In genomic region chr15:66701422-66702034, GRCh38 we compare ENCODE assay signal across 8 cellular contexts. TPM values are rescaled to one million over a fixed set of nuclear protein-coding genes. Genes with fewer than 3 reads are reported as not detected.
DNase-seq lines count a peak whose midpoint lies in the region; ATAC-seq, FAIRE-seq and TF ChIP-seq lines count a peak whose summit lies in the region.

No MANE protein-coding gene starts in this region.

- H4K91ac ChIP-seq in H1 (replicated peaks; ENCODE audit: insufficient read length, low read length), result peak overlapping the region; percentile 86

- peaks cover 8 to 22% of the 10 kb centered on the region in 2 donors for H3K27me3 Mint-ChIP-seq in CD4-positive, alpha-beta memory T cell
- peaks cover 29% of the 10 kb centered on the region for H3K27me3 Mint-ChIP-seq in WTC11 (ENCODE audit: low read depth)

- peak overlapping the region; percentile 52 to 86 for H3K4me3 ChIP-seq in CD4-positive, alpha-beta memory T cell (ENCODE audit: low read length in 2 of 2)
- H3K4me3 ChIP-seq in HUES6 (ENCODE audit: low read depth, low read length), result peak overlapping the region; percentile 89
- H3K4me3 ChIP-seq in H1 (ENCODE audit: extremely low read depth in 1 of 4, insufficient read depth in 2 of 4, low read depth in 3 of 4, low read length in 4 of 4), result peak overlapping the region; percentile 54 to 83 (median 70)
- peak overlapping the region; percentile 34 for H3K4me3 ChIP-seq in mucosa of descending colon
- peak overlapping the region; percentile 59 to 78 (median 73) for H3K4me3 ChIP-seq in transverse colon

- H4K20me1 ChIP-seq in H1 (replicated peaks in 1 of 2; ENCODE audit: control insufficient read depth in 1 of 2, insufficient read depth in 2 of 2, low read length in 2 of 2), result peaks cover 9 to 19% of the 10 kb centered on the region in 2 experiments

- POLR2A ChIA-PET in CD4-positive, alpha-beta memory T cell (lab: Charles Lee; ENCODE audit: partially characterized antibody), result interaction anchor here (1.0 kb wide), 1 partner anchor 143 kb away, joined by 3 read pairs; no protein-coding TSS in a partner anchor
- POLR2A ChIA-PET in WTC11 (lab: Charles Lee) (interaction anchor here (1.8 kb wide), 1 partner anchor 81 kb away, joined by 8 read pairs; no protein-coding TSS in a partner anchor), H1 (lab: Charles Lee; ENCODE audit: partially characterized antibody) (interaction anchor here (0.8 to 3.5 kb wide), 13 partner anchors 10 to 128 kb away, joined by 3 to 17 read pairs (median 4); no protein-coding TSS in a partner anchor)

- H2BK120ac ChIP-seq in H1 (replicated peaks; ENCODE audit: low read depth, low read length), result no peak overlapping the region

- peak overlapping the region; percentile 83; the same call in 1 of the 2 replicates for H2BK15ac ChIP-seq in H1 (ENCODE audit: low read length)

- TF ChIP-seq POLR2A in H1 (IDR thresholded peaks at IDR 0.05; ENCODE audit: control extremely low read depth in 1 of 2, low read depth in 2 of 2, low read length in 2 of 2), result no peak
- TF ChIP-seq POLR2A in transverse colon (IDR thresholded peaks at IDR 0.05), result no peak

- peak overlapping the region; percentile 90 for H3K9ac ChIP-seq in HUES6 (ENCODE audit: low read length)
- H3K9ac ChIP-seq in H1 (replicated peaks in 1 of 4; ENCODE audit: extremely low read depth in 1 of 4, low read depth in 3 of 4, low read length in 3 of 4), result peak overlapping the region in 1 of 4 experiments; percentile 32; a peak in 3 of 7 replicates

- H3K79me2 ChIP-seq in H1 (ENCODE audit: control insufficient read depth in 1 of 2, insufficient read depth in 2 of 2, low read length in 2 of 2), result no peaks in the 10 kb centered on the region

- CTCF ChIA-PET in CD4-positive, alpha-beta memory T cell (lab: Charles Lee; ENCODE audit: partially characterized antibody), result no interaction called here
- CTCF ChIA-PET in WTC11 (lab: Charles Lee) (interaction anchor here (0.7 to 8.2 kb wide), 11 partner anchors 14 to 154 kb away, joined by 3 to 87 read pairs (median 4); partner anchors contain the start of gene LCTL), H1 (lab: Charles Lee; ENCODE audit: partially characterized antibody) (interaction anchor here (0.9 to 16.9 kb wide), 10 partner anchors 10 to 150 kb away, joined by 3 to 361 read pairs (median 6); no protein-coding TSS in a partner anchor)

- ATAC-seq in GM19372 (IDR thresholded peaks at IDR 0.05; ENCODE audit: low read depth, unreplicated experiment) (peak; percentile 14), WTC11 (peak; percentile 11), mucosa of descending colon (peak; percentile 59)

- H3K23me2 ChIP-seq in H1 (ENCODE audit: low read depth, low read length), result peaks cover 26% of the 10 kb centered on the region; the same call in 1 of the 2 replicates

- H3K18ac ChIP-seq in H1 (ENCODE audit: extremely low read depth, low read length), result peak overlapping the region; percentile 55

- H3K4me1 Mint-ChIP-seq in CD4-positive, alpha-beta memory T cell, result peaks cover 11 to 32% (median 19%) of the 10 kb centered on the region in 4 donors
- peaks cover 38% of the 10 kb centered on the region for H3K4me1 Mint-ChIP-seq in WTC11

- no peak overlapping the region for H3K27ac ChIP-seq in CD4-positive, alpha-beta memory T cell (ENCODE audit: low read depth, low read length)
- H3K27ac ChIP-seq in HUES6 (ENCODE audit: low read depth, low read length) (peak overlapping the region; percentile 73; the same call in 1 of the 2 replicates), H1 (ENCODE audit: low read depth, low read length) (no peak overlapping the region), transverse colon (peak overlapping the region; percentile 84 to 92 (median 91))

- DNase-seq in CD4-positive, alpha-beta memory T cell, result peak; percentile 33 to 58 (median 46)
- peak; percentile 56 for DNase-seq in WTC11 (ENCODE audit: low spot score)
- peak in 1 of 2 experiments; percentile 83 for DNase-seq in H1 (ENCODE audit: low read depth in 1 of 2, low spot score in 2 of 2)
- peak; percentile 63 to 82 (median 80) for DNase-seq in mucosa of descending colon
- peak; percentile 54 for DNase-seq in transverse colon
- DNase-seq in COLO829 (ENCODE audit: low spot score), result no peak

- whole genome bisulfite sequencing in H1 (ENCODE audit: extremely low coverage in 1 of 2, insufficient coverage in 1 of 2, insufficient read length in 1 of 2, insufficient replicate concordance in 2 of 2, low coverage in 1 of 2, low lambda C conversion rate in 2 of 2, missing lambda C conversion rate in 1 of 2), 2 experiments, result 2% methylated on average over 47 of the region's 48 CpGs; no CpG with 5 or more reads in 1 of the 2 experiments
- WGBS in transverse colon (ENCODE audit: low coverage in 1 of 2), 2 donors, result 0% methylated on average over 47 of the region's 48 CpGs; no CpG with 5 or more reads in 1 of the 2 donors

- no peaks in the 10 kb centered on the region for H3K36me3 ChIP-seq in CD4-positive, alpha-beta memory T cell (ENCODE audit: insufficient read depth, low read length)
- H3K36me3 ChIP-seq in HUES6 (ENCODE audit: control insufficient read depth, insufficient read depth, low read length) (no peaks in the 10 kb centered on the region; the same call in 1 of the 2 replicates), H1 (ENCODE audit: control insufficient read depth in 2 of 4, insufficient read depth in 4 of 4, low read length in 3 of 4) (peaks cover 0 to 8% (median 0%) of the 10 kb centered on the region in 4 experiments; a peak in 1 of 8 replicates), mucosa of descending colon (ENCODE audit: low read depth) (no peaks in the 10 kb centered on the region), transverse colon (no peaks in the 10 kb centered on the region)

- peaks cover 19% of the 10 kb centered on the region for H3K4me1 ChIP-seq in CD4-positive, alpha-beta memory T cell (ENCODE audit: insufficient read depth, low read length)
- H3K4me1 ChIP-seq in HUES6 (ENCODE audit: control insufficient read depth, insufficient read depth, low read length) (peaks cover 34% of the 10 kb centered on the region), H1 (replicated peaks in 1 of 4; ENCODE audit: control insufficient read depth in 3 of 4, insufficient read depth in 4 of 4, low read length in 3 of 4) (peaks cover 0 to 25% (median 10%) of the 10 kb centered on the region in 4 experiments; a peak in 6 of 7 replicates), mucosa of descending colon (ENCODE audit: low read depth) (peaks cover 23% of the 10 kb centered on the region), transverse colon (peaks cover 3 to 45% (median 36%) of the 10 kb centered on the region in 4 donors)

- H3K56ac ChIP-seq in H1 (replicated peaks; ENCODE audit: insufficient read length, low read depth, low read length), result peak overlapping the region; percentile 40

- H3K23ac ChIP-seq in H1 (ENCODE audit: insufficient read length), result no peak overlapping the region

- peaks cover 15% of the 10 kb centered on the region for H3K27me3 ChIP-seq in CD4-positive, alpha-beta memory T cell (ENCODE audit: insufficient read depth, low read length)
- H3K27me3 ChIP-seq in HUES6 (ENCODE audit: control insufficient read depth, insufficient read depth, low read length) (peaks cover 30% of the 10 kb centered on the region), H1 (replicated peaks in 1 of 4; ENCODE audit: control insufficient read depth in 3 of 4, extremely low read depth in 1 of 4, insufficient read depth in 3 of 4, low read length in 3 of 4) (peaks cover 18 to 45% (median 35%) of the 10 kb centered on the region in 4 experiments; a peak in 6 of 7 replicates), transverse colon (no peaks in the 10 kb centered on the region)

- H2BK12ac ChIP-seq in H1 (ENCODE audit: low read depth, low read length), result peak overlapping the region; percentile 82; the same call in 1 of the 2 replicates

- no peak for TF ChIP-seq EP300 in H1 (IDR thresholded peaks at IDR 0.05; ENCODE audit: borderline replicate concordance in 1 of 2, low read depth in 2 of 2, low read length in 2 of 2)
- no peak for TF ChIP-seq EP300 in transverse colon (IDR thresholded peaks at IDR 0.05; ENCODE audit: low read depth)

- intact Hi-C loops in CD4-positive, alpha-beta memory T cell (cut with micrococcal nuclease), result loop anchor here (10.0 kb wide), 2 partner anchors 87 to 1133 kb away; no protein-coding TSS in a partner anchor
- intact Hi-C loops in mucosa of descending colon (cut with DNase I, micrococcal nuclease), result no loop called here
- intact Hi-C loops in transverse colon (cut with DNase I; ENCODE audit: low total_unique reads), result loop anchor here (5.0 kb wide), 3 partner anchors 71 to 151 kb away; no protein-coding TSS in a partner anchor

- in situ Hi-C loops in transverse colon (cut with MboI; ENCODE audit: low pct_ligation_motif_present in 1 of 4, low pct_unique_long_range_greater_than_20kb in 1 of 4, low sequenced_read_pairs in 3 of 4), result no loop called here

- no peak overlapping the region for H3K4ac ChIP-seq in H1 (replicated peaks; ENCODE audit: insufficient read length, low read depth, low read length)

- peak overlapping the region; percentile 90 to 96 for H3K4me2 ChIP-seq in H1 (ENCODE audit: insufficient read depth in 1 of 2, low read depth in 2 of 2, low read length in 2 of 2)

- H2BK5ac ChIP-seq in H1 (ENCODE audit: low read depth, low read length), result peak overlapping the region; percentile 6; the same call in 1 of the 2 replicates

- H4K5ac ChIP-seq in H1 (ENCODE audit: insufficient read length, low read depth, low read length), result peak overlapping the region; percentile 64

- peak overlapping the region; percentile 85 to 96 (median 89) for H3K4me3 Mint-ChIP-seq in CD4-positive, alpha-beta memory T cell
- H3K4me3 Mint-ChIP-seq in WTC11, result peak overlapping the region; percentile 90

- no peak overlapping the region for H3K14ac ChIP-seq in H1 (ENCODE audit: insufficient read length)

- FAIRE-seq in H1 (lab: Jason Lieb, UNC), result no peak

- H3K79me1 ChIP-seq in H1 (ENCODE audit: low read depth, low read length), result no peaks in the 10 kb centered on the region

- no peaks in the 10 kb centered on the region for H3K9me3 Mint-ChIP-seq in CD4-positive, alpha-beta memory T cell
- no peaks in the 10 kb centered on the region for H3K9me3 Mint-ChIP-seq in WTC11

- peak overlapping the region; percentile 74 for H4K8ac ChIP-seq in H1 (ENCODE audit: extremely low read depth, insufficient read depth, low read length)

- H3K27ac Mint-ChIP-seq in CD4-positive, alpha-beta memory T cell, result peak overlapping the region in 5 of 7 donors; percentile 37 to 89 (median 83)
- H3K27ac Mint-ChIP-seq in WTC11, result 0 out of 2 replicates have a peak overlapping the region, but pooled peaks have one; percentile 41

- no peaks in the 10 kb centered on the region for H3K9me3 ChIP-seq in CD4-positive, alpha-beta memory T cell (ENCODE audit: control insufficient read depth in 1 of 2, low read length in 2 of 2)
- no peaks in the 10 kb centered on the region for H3K9me3 ChIP-seq in HUES6 (ENCODE audit: control insufficient read depth, insufficient read depth, low read depth, low read length)
- H3K9me3 ChIP-seq in H1 (ENCODE audit: insufficient read depth in 2 of 2, low read depth in 1 of 2, low read length in 1 of 2), result no peaks in the 10 kb centered on the region
- H3K9me3 ChIP-seq in mucosa of descending colon, result no peaks in the 10 kb centered on the region
- H3K9me3 ChIP-seq in transverse colon, result no peaks in the 10 kb centered on the region

- peak overlapping the region; percentile 35 for H2AFZ ChIP-seq in H1 (ENCODE audit: low read length)

- peaks cover 0 to 3% of the 10 kb centered on the region in 2 donors for H3K36me3 Mint-ChIP-seq in CD4-positive, alpha-beta memory T cell
- no peaks in the 10 kb centered on the region; the same call in 1 of the 2 replicates for H3K36me3 Mint-ChIP-seq in WTC11

- no peak for TF ChIP-seq RAD21 in H1 (IDR thresholded peaks at IDR 0.05 in 1 of 2, conservative IDR thresholded peaks at IDR 0.05 in 1 of 2; ENCODE audit: low read depth in 2 of 2, low read length in 2 of 2)

- TF ChIP-seq CTCF in WTC11 (IDR thresholded peaks at IDR 0.05), result no peak
- no peak for TF ChIP-seq CTCF in H1 (IDR thresholded peaks at IDR 0.05; ENCODE audit: control extremely low read depth in 1 of 3, insufficient read depth in 1 of 3, low read depth in 1 of 3, low read length in 3 of 3)
- no peak for TF ChIP-seq CTCF in mucosa of descending colon (IDR thresholded peaks at IDR 0.05)
- TF ChIP-seq CTCF in transverse colon (IDR thresholded peaks at IDR 0.05), result no peak

- no peak overlapping the region for H2AK5ac ChIP-seq in H1 (ENCODE audit: low read depth, low read length)

- no peak overlapping the region for H2BK20ac ChIP-seq in H1 (ENCODE audit: low read length)

RNA-seq across cellular contexts. Expression of gene SMAD6, which starts 0.5 kb away (rescaled TPM):
- under 1 TPM; 0.09 to 0.11 TPM for total RNA-seq in CD4-positive, alpha-beta memory T cell
- not detected for polyA plus RNA-seq in CD4-positive, alpha-beta memory T cell
- 9.2 to 13.9 TPM (median 10.4 TPM) in 3 replicates for total RNA-seq in WTC11 (2021)
- total RNA-seq in H1 (2021; fragmentation: NEBNext Ultra II Directional; extraction: Animal tissue kit (Norgen Biotek cat#: 25700)), result 7.0 and 7.6 TPM in 2 replicates
- 1.8 and 3.4 TPM in 2 replicates for polyA plus RNA-seq in H1 (2011; rRNA removed)
- polyA plus RNA-seq in H1 (2011; cell fraction: cytosol; rRNA removed), result 2.6 TPM
- 11.4 TPM for polyA plus RNA-seq in H1 (2011; cell fraction: nucleus; rRNA removed)
- 2.9 to 3.9 TPM (median 3.1 TPM) in 4 replicates for polyA plus RNA-seq in H1 (2012, experiment 1 of 2)
- 2.1 TPM for polyA plus RNA-seq in H1 (2012, experiment 2 of 2)
- 1.9 TPM for polyA plus RNA-seq in H1 (2013, experiment 1 of 2)
- 2.1 TPM for polyA plus RNA-seq in H1 (2013, experiment 2 of 2)
- polyA minus RNA-seq in H1 (2011; rRNA and poly(A)+ RNA removed), result 3.9 and 6.1 TPM in 2 replicates
- polyA minus RNA-seq in H1 (2011; cell fraction: cytosol; rRNA and poly(A)+ RNA removed), result 6.3 TPM
- polyA minus RNA-seq in H1 (2011; cell fraction: nucleus; rRNA and poly(A)+ RNA removed), result 12.2 TPM
- 10 to 100 TPM; 11.5 to 18.5 (median 12.8) TPM for total RNA-seq in mucosa of descending colon
- total RNA-seq in transverse colon, result 100 to 1,000 TPM in 1 of 4 donors, 10 to 100 TPM in 1, 1 to 10 TPM in 2; 6.7 to 214 (median 9.3) TPM

Comparison
In these comparisons a context has a peak if more than half of its experiments do, and no peak if none do; other contexts are left out.
1. H3K27ac ChIP-seq: peak in HUES6 (single experiment) and transverse colon (4 of 4); none in CD4-positive, alpha-beta memory T cell (single experiment) and H1 (single experiment).
2. H3K4me3 ChIP-seq: peak in every context shown above with its lines; median percentile 89 in HUES6; 73 in transverse colon; 70 in H1; 69 in CD4-positive, alpha-beta memory T cell; 34 in mucosa of descending colon.
3. intact Hi-C loops: an anchor here in CD4-positive, alpha-beta memory T cell (10.0 kb wide) and transverse colon (5.0 kb wide); none called in mucosa of descending colon.
4. Peak in every context shown above with its lines, with median percentiles within 50 percentile points of each other: ATAC-seq.